ENCODE assay signal across 10 cellular contexts in the genomic region with DNA sequence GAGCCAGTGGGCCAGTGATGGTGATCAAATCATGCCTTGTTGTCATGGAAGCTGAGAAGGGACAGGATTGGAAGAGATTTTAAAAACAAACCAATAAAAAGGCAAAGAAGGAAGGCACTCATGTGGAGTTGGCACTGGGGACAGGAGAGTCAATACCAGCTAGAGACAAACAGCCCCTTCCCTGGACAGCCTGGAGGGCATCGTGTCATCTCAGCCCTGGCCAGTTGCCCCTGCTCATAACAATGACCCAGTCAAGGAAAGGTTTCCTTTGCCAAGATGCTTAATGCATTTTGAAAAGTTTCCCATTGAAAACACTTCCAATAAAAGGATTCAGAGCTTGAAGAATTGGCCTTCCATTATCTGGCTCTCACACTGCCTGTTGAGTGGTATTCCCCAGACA.
"Had no signal": no experiment of that assay in that cellular context is flagged by ENCODE, and none has a peak within 500 bp of the region (broad histone marks: within the 10 kb centered on the region; RNA-seq: fewer than 3 reads in every experiment).

No MANE protein-coding gene starts in this region.

- H3K9me3 ChIP-seq: heart left ventricle, ovary, thyroid gland had no signal

- H3K4me3 ChIP-seq: cardiac muscle cell, heart left ventricle, lung, neural progenitor cell, ovary, thyroid gland had no signal

- DNase-seq: activated CD4-positive, alpha-beta T cell treated with anti-CD3 and anti-CD28 coated beads, Interleukin-2, amount 50 U/mL, for 48 hours; activated naive CD4-positive, alpha-beta T cell treated with anti-CD3 and anti-CD28 coated beads, Interleukin-2, amount 10 ng/mL, durations not matched to agents 7 days and 5 days; endodermal cell; heart left ventricle; ovary; stimulated activated CD4-positive, alpha-beta T cell treated with anti-CD3 and anti-CD28 coated beads, Interleukin-2, amount 100 ng/mL, for 24 hours had no signal

- H3K27me3 ChIP-seq: neural progenitor cell, ovary, thyroid gland had no signal

- ATAC-seq: heart left ventricle had no signal

- H3K36me3 ChIP-seq: cardiac muscle cell, heart left ventricle, neural progenitor cell, ovary, thyroid gland had no signal
